9 cellular contexts compared by ENCODE assay signal in the genomic region with DNA sequence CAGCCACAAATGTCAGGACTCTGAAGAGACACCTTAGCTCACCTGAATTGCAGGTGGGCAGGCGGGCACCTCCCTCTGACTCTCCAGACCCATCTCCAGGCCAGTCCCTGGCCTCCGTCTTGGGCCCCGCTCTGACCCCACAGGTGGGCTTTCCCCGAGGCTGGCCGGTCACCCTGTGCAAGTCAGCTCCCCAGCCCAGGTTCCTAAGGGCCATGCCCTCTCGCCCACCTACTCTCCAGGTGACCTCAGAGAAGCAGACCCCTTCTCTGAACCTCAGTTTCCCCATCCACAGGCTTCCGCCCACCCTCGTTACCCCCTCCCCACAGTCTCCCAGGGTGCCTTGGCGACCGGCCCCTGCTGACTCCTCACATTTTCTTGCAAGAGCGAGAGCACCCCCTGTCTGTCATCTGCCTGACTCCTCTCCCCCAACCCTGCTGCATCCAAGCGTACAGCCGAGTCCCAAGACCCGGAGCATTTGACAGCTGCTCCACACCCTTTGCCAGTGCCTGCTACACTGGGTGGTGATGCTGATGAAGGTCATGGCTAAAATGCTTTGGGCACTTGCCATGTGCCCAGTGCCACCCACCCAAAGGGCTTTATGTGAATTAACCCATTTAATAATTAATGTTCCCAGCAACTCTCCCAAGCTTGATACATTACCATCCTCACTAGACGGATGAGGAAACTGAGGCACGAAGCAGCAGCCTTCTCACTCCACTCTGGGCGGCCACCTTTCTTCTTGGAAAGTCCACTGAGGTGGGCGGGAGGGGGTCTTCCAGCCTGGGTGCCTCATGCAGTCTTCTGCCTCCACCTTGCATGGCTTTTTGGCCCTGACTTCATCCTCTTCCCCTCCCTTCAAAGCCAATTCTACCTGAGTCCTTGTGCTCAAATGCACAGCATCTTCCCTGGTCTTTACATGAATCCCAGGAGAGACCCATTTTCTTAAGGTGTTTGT. TPM values are rescaled to one million over a fixed set of nuclear protein-coding genes. Genes with fewer than 3 reads are reported as not detected.
A peak's percentile ranks its signal among the peaks of the same experiment; 100 is the strongest.
DNase-seq lines count a peak whose midpoint lies in the region; ATAC-seq, FAIRE-seq and TF ChIP-seq lines count a peak whose summit lies in the region.
"Had no signal": no experiment of that assay in that cellular context is flagged by ENCODE, and none has a peak within 500 bp of the region (broad histone marks: within the 10 kb centered on the region; RNA-seq: fewer than 3 reads in every experiment).

No MANE protein-coding gene starts in this region.

- H3K79me1 ChIP-seq in mesendoderm (ENCODE audit: low read length) = no peaks in the 10 kb centered on the region

- no peaks in the 10 kb centered on the region for H3K27me3 ChIP-seq in mesendoderm (ENCODE audit: insufficient read depth, low read length, poor library complexity)
- H3K27me3 ChIP-seq in small intestine (ENCODE audit: control insufficient read depth in 2 of 2, insufficient read depth in 2 of 2, low read length in 2 of 2) = no peaks in the 10 kb centered on the region

- H4K5ac ChIP-seq in mesendoderm (ENCODE audit: low read length) = no peak overlapping the region

- TF ChIP-seq EP300 in Ishikawa (IDR thresholded peaks at IDR 0.05; ENCODE audit: borderline replicate concordance) = no peak

- H3K4me1 ChIP-seq in mesendoderm (ENCODE audit: control insufficient read depth, low read depth, low read length) (no peaks in the 10 kb centered on the region), small intestine (ENCODE audit: control insufficient read depth in 2 of 2, insufficient read depth in 1 of 2, low read depth in 1 of 2, low read length in 1 of 2) (no peaks in the 10 kb centered on the region)

- no peaks in the 10 kb centered on the region for H3K79me2 ChIP-seq in mesendoderm (ENCODE audit: control insufficient read depth, insufficient read depth, low read length)

- no peak overlapping the region for H3K18ac ChIP-seq in mesendoderm (ENCODE audit: low read length)

- WGBS in mesendoderm (ENCODE audit: extremely low coverage, insufficient coverage, low lambda C conversion rate) = no CpG with 5 or more reads among the region's 18 CpGs
- WGBS in small intestine, 3 donors = 40 to 74% (median 63%) methylated on average over 18 of the region's 18 CpGs

- no peaks in the 10 kb centered on the region for H3K9me3 ChIP-seq in small intestine (ENCODE audit: control insufficient read depth, low read depth)

- H3K4me2 ChIP-seq in mesendoderm (ENCODE audit: low read length) = no peak overlapping the region

- TF ChIP-seq RAD21 in Ishikawa (IDR thresholded peaks at IDR 0.05; ENCODE audit: low read depth) = peak; percentile 68

- H3K23ac ChIP-seq in mesendoderm (ENCODE audit: low read length) = no peak overlapping the region

- H2BK15ac ChIP-seq in mesendoderm (replicated peaks; ENCODE audit: low read depth) = no peak overlapping the region

- H3K27ac ChIP-seq in mesendoderm (ENCODE audit: low read depth, low read length) (no peak overlapping the region), small intestine (ENCODE audit: low read depth in 1 of 2, low read length in 1 of 2) (no peak overlapping the region)

- H3K9ac ChIP-seq in mesendoderm (ENCODE audit: low read length) = no peak overlapping the region

- H2BK120ac ChIP-seq in mesendoderm (ENCODE audit: low read depth, low read length) = no peak overlapping the region

- no peak overlapping the region for H2AK5ac ChIP-seq in mesendoderm (ENCODE audit: low read length)

- FAIRE-seq in small intestine (lab: Jason Lieb, UNC) = no peak

- DNase-seq in AG20443 (ENCODE audit: low spot score) (peak; percentile 69), dermis microvascular lymphatic vessel endothelial cell (ENCODE audit: low read depth in 2 of 2) (peak; percentile 32 to 79), mesendoderm (peak; percentile 72), LoVo (ENCODE audit: low spot score) (no peak), small intestine (no peak)

- no peak overlapping the region for H3K4ac ChIP-seq in mesendoderm (ENCODE audit: low read depth, low read length)

- H3K4me3 ChIP-seq in mesendoderm (ENCODE audit: low read length) = no peak overlapping the region
- H3K4me3 ChIP-seq in small intestine (ENCODE audit: low read depth in 1 of 2, low read length in 2 of 2) = no peak overlapping the region

- no peak overlapping the region for H3K56ac ChIP-seq in mesendoderm (ENCODE audit: low read length)

- H2BK5ac ChIP-seq in mesendoderm (ENCODE audit: low read length) = no peak overlapping the region

- H3K36me3 ChIP-seq in mesendoderm (ENCODE audit: control insufficient read depth, insufficient read depth, low read length) = no peaks in the 10 kb centered on the region
- H3K36me3 ChIP-seq in small intestine (ENCODE audit: control insufficient read depth in 2 of 2, insufficient read depth in 2 of 2, low read length in 2 of 2) = no peaks in the 10 kb centered on the region

- no peak for ATAC-seq in GM18868 (IDR thresholded peaks at IDR 0.05; ENCODE audit: unreplicated experiment)
- no peak for ATAC-seq in GM21528 (IDR thresholded peaks at IDR 0.05; ENCODE audit: low FRiP score, unreplicated experiment)
- ATAC-seq: naive thymus-derived CD8-positive, alpha-beta T cell had no signal

- no peak overlapping the region for H4K8ac ChIP-seq in mesendoderm (ENCODE audit: low read depth, low read length)

TF ChIP-seq in Ishikawa, 13 proteins besides CTCF, POLR2A, EP300 and RAD21:
- TF ChIP-seq TEAD4 (IDR thresholded peaks at IDR 0.05) (no peak), CREB1 (IDR thresholded peaks at IDR 0.05; ENCODE audit: low read depth) (no peak), TAF1 (IDR thresholded peaks at IDR 0.05; ENCODE audit: low read depth) (no peak), REST (IDR thresholded peaks at IDR 0.05; ENCODE audit: low read depth) (no peak), TCF12 (IDR thresholded peaks at IDR 0.05; ENCODE audit: low read depth) (no peak), FOXM1 (IDR thresholded peaks at IDR 0.05; ENCODE audit: borderline replicate concordance, low read depth) (no peak), ZBTB7A (IDR thresholded peaks at IDR 0.05; ENCODE audit: low read depth) (no peak), EGR1 (IDR thresholded peaks at IDR 0.05) (no peak), NFIC (IDR thresholded peaks at IDR 0.05) (no peak), CEBPB (IDR thresholded peaks at IDR 0.05) (no peak), YY1 (IDR thresholded peaks at IDR 0.05; ENCODE audit: low read depth) (no peak)
- TF ChIP-seq, protein P1, sequence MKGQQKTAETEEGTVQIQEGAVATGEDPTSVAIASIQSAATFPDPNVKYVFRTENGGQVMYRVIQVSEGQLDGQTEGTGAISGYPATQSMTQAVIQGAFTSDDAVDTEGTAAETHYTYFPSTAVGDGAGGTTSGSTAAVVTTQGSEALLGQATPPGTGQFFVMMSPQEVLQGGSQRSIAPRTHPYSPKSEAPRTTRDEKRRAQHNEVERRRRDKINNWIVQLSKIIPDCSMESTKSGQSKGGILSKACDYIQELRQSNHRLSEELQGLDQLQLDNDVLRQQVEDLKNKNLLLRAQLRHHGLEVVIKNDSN (IDR thresholded peaks at IDR 0.05) = no peak
- TF ChIP-seq, protein P2, sequence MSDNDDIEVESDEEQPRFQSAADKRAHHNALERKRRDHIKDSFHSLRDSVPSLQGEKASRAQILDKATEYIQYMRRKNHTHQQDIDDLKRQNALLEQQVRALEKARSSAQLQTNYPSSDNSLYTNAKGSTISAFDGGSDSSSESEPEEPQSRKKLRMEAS (IDR thresholded peaks at IDR 0.05) = no peak

RNA-seq across cellular contexts. Expression of gene ORM1, which starts 51.1 kb away (rescaled TPM):
- total RNA-seq in dermis microvascular lymphatic vessel endothelial cell = not detected in 2 replicates
- polyA plus RNA-seq in mesendoderm (2013, experiment 1 of 2) = not detected
- not detected for polyA plus RNA-seq in mesendoderm (2013, experiment 2 of 2)
- 1 to 10 TPM in 2 of 3 donors, not detected in 1; 1.3 to 6.9 TPM for polyA plus RNA-seq in small intestine
- total RNA-seq: naive thymus-derived CD8-positive, alpha-beta T cell had no signal
- polyA plus RNA-seq: naive thymus-derived CD8-positive, alpha-beta T cell had no signal

RNA-seq across cellular contexts. Expression of gene ORM2, which starts 57.8 kb away (rescaled TPM):
- total RNA-seq in dermis microvascular lymphatic vessel endothelial cell = not detected in 2 replicates
- polyA plus RNA-seq in mesendoderm (2013, experiment 1 of 2) = 0.29 TPM
- polyA plus RNA-seq in mesendoderm (2013, experiment 2 of 2) = 0.24 TPM
- polyA plus RNA-seq in small intestine = under 1 TPM in 1 of 3 donors, not detected in 2; 0.28 TPM
- total RNA-seq: naive thymus-derived CD8-positive, alpha-beta T cell had no signal
- polyA plus RNA-seq: naive thymus-derived CD8-positive, alpha-beta T cell had no signal

Comparison
In these comparisons a context has a peak if more than half of its experiments do, and no peak if none do; other contexts are left out.
1. DNase-seq: peak in AG20443 (single experiment), dermis microvascular lymphatic vessel endothelial cell (2 of 2) and mesendoderm (single experiment); none in LoVo (single experiment) and small intestine (single experiment).